In genomic region chr12:39145175-39145999, GRCh38 we compare ENCODE assay signal across 9 cellular contexts.
DNase-seq lines count a peak whose midpoint lies in the region; ATAC-seq and TF ChIP-seq lines count a peak whose summit lies in the region.
"Had no signal": no experiment of that assay in that cellular context is flagged by ENCODE, and none has a peak within 500 bp of the region (broad histone marks: within the 10 kb centered on the region; RNA-seq: fewer than 3 reads in every experiment).

No MANE protein-coding gene starts in this region.

- no peak overlapping the region for H3K9ac ChIP-seq in iPS-18a (ENCODE audit: low read length)

- 8 to 14% (median 11%) methylated on average over 42 to 70 of the region's 70 CpGs for WGBS in spleen, 5 donors

- no peaks in the 10 kb centered on the region for H3K36me3 ChIP-seq in iPS-18a (ENCODE audit: control insufficient read depth, low read depth, low read length)
- H3K36me3 ChIP-seq in spleen: no peaks in the 10 kb centered on the region

- peaks cover 30% of the 10 kb centered on the region for H3K9me3 Mint-ChIP-seq in activated naive CD8-positive, alpha-beta T cell treated with anti-CD3 and anti-CD28 coated beads, Interleukin-2, amount 50 U/mL, for 24 hours

- H3K36me3 Mint-ChIP-seq in activated naive CD8-positive, alpha-beta T cell treated with anti-CD3 and anti-CD28 coated beads, Interleukin-2, amount 50 U/mL, for 24 hours (ENCODE audit: low read depth): peaks cover 2% of the 10 kb centered on the region
- H3K36me3 Mint-ChIP-seq: CD4-positive, CD25-positive, alpha-beta regulatory T cell had no signal

- H3K27ac Mint-ChIP-seq in activated naive CD8-positive, alpha-beta T cell treated with anti-CD3 and anti-CD28 coated beads, Interleukin-2, amount 50 U/mL, for 24 hours: no peak overlapping the region
- H3K27ac Mint-ChIP-seq: CD4-positive, CD25-positive, alpha-beta regulatory T cell had no signal

- H3K27ac ChIP-seq in iPS-18a (ENCODE audit: low read length) (no peak overlapping the region), spleen (no peak overlapping the region)

- H3K9me3 ChIP-seq in iPS-18a (ENCODE audit: control insufficient read depth, low read depth, low read length) (peaks cover 5% of the 10 kb centered on the region), spleen (peaks cover 0 to 34% (median 13%) of the 10 kb centered on the region in 8 donors)

- intact Hi-C loops in spleen (cut with DNase I; ENCODE audit: low total_unique reads): no loop called here

- H3K4me1 Mint-ChIP-seq in activated naive CD8-positive, alpha-beta T cell treated with anti-CD3 and anti-CD28 coated beads, Interleukin-2, amount 50 U/mL, for 24 hours: peaks cover 2% of the 10 kb centered on the region

- ATAC-seq in HG03520 (IDR thresholded peaks at IDR 0.05; ENCODE audit: unreplicated experiment): peak; percentile 78
- no peak for ATAC-seq in activated naive CD8-positive, alpha-beta T cell treated with anti-CD3 and anti-CD28 coated beads, Interleukin-2, amount 50 U/mL, for 24 hours

- peak overlapping the region; percentile 17 for H3K4me3 ChIP-seq in iPS-18a (ENCODE audit: low read length)
- peak overlapping the region; percentile 17 to 68 (median 40) for H3K4me3 ChIP-seq in spleen

- no peaks in the 10 kb centered on the region for H3K27me3 ChIP-seq in iPS-18a (ENCODE audit: control insufficient read depth, insufficient read depth, low read length)
- peaks cover 0 to 51% (median 20%) of the 10 kb centered on the region in 7 donors for H3K27me3 ChIP-seq in spleen (replicated peaks in 1 of 7)

- TF ChIP-seq POLR2A in spleen (IDR thresholded peaks at IDR 0.05): no peak

- H3K27me3 Mint-ChIP-seq in activated naive CD8-positive, alpha-beta T cell treated with anti-CD3 and anti-CD28 coated beads, Interleukin-2, amount 50 U/mL, for 24 hours: peaks cover 19% of the 10 kb centered on the region

- H3K4me3 Mint-ChIP-seq in activated naive CD8-positive, alpha-beta T cell treated with anti-CD3 and anti-CD28 coated beads, Interleukin-2, amount 50 U/mL, for 24 hours: no peak overlapping the region
- H3K4me3 Mint-ChIP-seq: CD4-positive, CD25-positive, alpha-beta regulatory T cell had no signal

- H3K4me1 ChIP-seq in iPS-18a (ENCODE audit: control insufficient read depth, low read depth, low read length): no peaks in the 10 kb centered on the region
- peaks cover 0 to 15% (median 5%) of the 10 kb centered on the region in 6 donors for H3K4me1 ChIP-seq in spleen

- peak in 8 of 11 experiments; percentile 43 to 75 (median 56) for TF ChIP-seq CTCF in spleen (IDR thresholded peaks at IDR 0.05 in 8 of 11, conservative IDR thresholded peaks at IDR 0.05 in 3 of 11)

- DNase-seq in activated CD4-positive, CD25-positive, alpha-beta regulatory T cell treated with anti-CD3 and anti-CD28 coated beads, Interleukin-2, amount 50 U/mL, for 72 hours: peak; percentile 31
- no peak for DNase-seq in activated CD4-positive, CD25-positive, alpha-beta regulatory T cell (lab: John Stamatoyannopoulos, UW)
- peak; percentile 59 for DNase-seq in activated naive CD8-positive, alpha-beta T cell treated with anti-CD3 and anti-CD28 coated beads, Interleukin-2, amount 50 U/mL, for 24 hours
- DNase-seq in spleen: peak; percentile 72
- DNase-seq in NCI-H2029 treated with DMSO at 0.1 percent for 48 hours (lab: John Stamatoyannopoulos, UW): no peak
- DNase-seq in ureter (ENCODE audit: low spot score): no peak

Comparison
In these comparisons a context has a peak if more than half of its experiments do, and no peak if none do; other contexts are left out.
1. DNase-seq: peak in activated CD4-positive, CD25-positive, alpha-beta regulatory T cell treated with anti-CD3 and anti-CD28 coated beads, Interleukin-2, amount 50 U/mL, for 72 hours (single experiment), activated naive CD8-positive, alpha-beta T cell treated with anti-CD3 and anti-CD28 coated beads, Interleukin-2, amount 50 U/mL, for 24 hours (single experiment) and spleen (single experiment); none in activated CD4-positive, CD25-positive, alpha-beta regulatory T cell (0 of 4), NCI-H2029 treated with DMSO at 0.1 percent for 48 hours (single experiment) and ureter (single experiment).